8 cellular contexts compared by ENCODE assay signal in the genomic region with DNA sequence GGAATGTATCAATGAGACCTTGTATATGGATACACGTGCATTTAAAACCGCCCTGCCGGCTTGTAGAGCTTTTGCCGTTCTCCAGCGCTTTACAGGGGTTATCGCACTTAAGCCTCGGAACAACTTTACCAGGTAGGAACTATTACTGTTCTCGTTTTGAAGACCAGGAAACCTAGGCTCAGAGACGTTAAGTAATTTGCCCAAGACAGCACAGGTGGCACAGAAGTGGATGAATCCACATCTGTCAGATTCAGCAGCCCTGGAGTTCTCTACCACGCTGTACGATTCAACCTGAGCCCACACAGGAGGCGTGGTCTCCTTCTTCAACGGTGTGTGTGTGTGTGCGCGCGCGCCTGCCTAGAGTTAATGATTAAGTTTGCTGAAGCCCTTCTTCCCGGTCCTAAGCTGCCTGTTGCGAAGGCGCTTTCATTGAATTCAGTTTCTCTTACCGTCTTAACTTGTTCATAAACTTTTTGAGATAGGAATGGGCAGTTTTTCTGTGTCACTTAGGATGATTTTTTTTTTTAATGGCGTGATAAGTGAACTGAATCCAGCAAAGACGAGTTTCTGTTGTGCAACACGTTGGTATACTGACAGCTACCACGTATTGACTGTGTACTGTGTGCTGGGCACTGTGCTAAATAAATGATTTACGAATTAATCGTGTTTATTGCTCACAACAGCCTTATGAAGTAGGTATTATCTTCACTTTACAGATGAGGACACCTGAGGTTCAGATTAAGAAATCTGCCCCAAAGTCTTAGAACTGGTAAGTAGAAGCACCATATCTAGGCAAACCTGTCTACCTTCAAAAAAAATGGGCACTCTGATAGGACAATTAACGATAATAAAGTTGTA.
DNase-seq lines count a peak whose midpoint lies in the region; ATAC-seq lines count a peak whose summit lies in the region.

No MANE protein-coding gene starts in this region.

- H3K23ac ChIP-seq in mesendoderm (ENCODE audit: low read length) = no peak overlapping the region

- ATAC-seq in GM19372 (IDR thresholded peaks at IDR 0.05; ENCODE audit: low read depth, unreplicated experiment) (peak; percentile 61), HG03520 (IDR thresholded peaks at IDR 0.05; ENCODE audit: unreplicated experiment) (peak; percentile 49)

- H4K8ac ChIP-seq in mesendoderm (ENCODE audit: low read depth, low read length) = no peak overlapping the region

- no peak overlapping the region for H4K5ac ChIP-seq in mesendoderm (ENCODE audit: low read length)

- peak overlapping the region; percentile 89 for H3K9ac ChIP-seq in mesendoderm (ENCODE audit: low read length)

- H3K27ac ChIP-seq in mesendoderm (ENCODE audit: low read depth, low read length) = no peak overlapping the region

- no peak overlapping the region for H2BK15ac ChIP-seq in mesendoderm (replicated peaks; ENCODE audit: low read depth)

- no peaks in the 10 kb centered on the region for H3K27me3 ChIP-seq in mesendoderm (ENCODE audit: insufficient read depth, low read length, poor library complexity)

- WGBS in mesendoderm (ENCODE audit: extremely low coverage, insufficient coverage, low lambda C conversion rate) = no CpG with 5 or more reads among the region's 28 CpGs

- peaks cover 2% of the 10 kb centered on the region for H3K79me1 ChIP-seq in mesendoderm (ENCODE audit: low read length)

- peak overlapping the region; percentile 89 for H3K4me3 ChIP-seq in mesendoderm (ENCODE audit: low read length)

- H3K4ac ChIP-seq in mesendoderm (ENCODE audit: low read depth, low read length) = peak overlapping the region; percentile 40

- no peak overlapping the region for H2BK5ac ChIP-seq in mesendoderm (ENCODE audit: low read length)

- H3K79me2 ChIP-seq in mesendoderm (ENCODE audit: control insufficient read depth, insufficient read depth, low read length) = peaks cover 16% of the 10 kb centered on the region

- DNase-seq in CD1c-positive myeloid dendritic cell (ENCODE audit: extremely low spot score) (peak; percentile 79), NCI-H69 (lab: John Stamatoyannopoulos, UW) (peak; percentile 94), mesendoderm (peak; percentile 91)
- DNase-seq in activated CD4-positive, alpha-beta T cell treated with anti-CD3 and anti-CD28 coated beads, Interleukin-2, amount 50 U/mL, for 4 hours = peak; percentile 75 to 80
- peak; percentile 69 for DNase-seq in effector CD4-positive, alpha-beta T cell
- peak; percentile 62 for DNase-seq in stimulated activated CD8-positive, alpha-beta memory T cell treated with anti-CD3 and anti-CD28 coated beads, Interleukin-4, amount 100 ng/mL, for 24 hours (ENCODE audit: low read depth)

- peak overlapping the region; percentile 25 for H3K18ac ChIP-seq in mesendoderm (ENCODE audit: low read length)

- H3K36me3 ChIP-seq in mesendoderm (ENCODE audit: control insufficient read depth, insufficient read depth, low read length) = no peaks in the 10 kb centered on the region

- H3K56ac ChIP-seq in mesendoderm (ENCODE audit: low read length) = peak overlapping the region; percentile 61

- no peak overlapping the region for H2AK5ac ChIP-seq in mesendoderm (ENCODE audit: low read length)

- peaks cover 2% of the 10 kb centered on the region for H3K4me1 ChIP-seq in mesendoderm (ENCODE audit: control insufficient read depth, low read depth, low read length)

- H3K4me2 ChIP-seq in mesendoderm (ENCODE audit: low read length) = peak overlapping the region; percentile 99

- no peak overlapping the region for H2BK120ac ChIP-seq in mesendoderm (ENCODE audit: low read depth, low read length)
